Comparison of ENCODE assay signal across 1 cellular context in the genomic region with DNA sequence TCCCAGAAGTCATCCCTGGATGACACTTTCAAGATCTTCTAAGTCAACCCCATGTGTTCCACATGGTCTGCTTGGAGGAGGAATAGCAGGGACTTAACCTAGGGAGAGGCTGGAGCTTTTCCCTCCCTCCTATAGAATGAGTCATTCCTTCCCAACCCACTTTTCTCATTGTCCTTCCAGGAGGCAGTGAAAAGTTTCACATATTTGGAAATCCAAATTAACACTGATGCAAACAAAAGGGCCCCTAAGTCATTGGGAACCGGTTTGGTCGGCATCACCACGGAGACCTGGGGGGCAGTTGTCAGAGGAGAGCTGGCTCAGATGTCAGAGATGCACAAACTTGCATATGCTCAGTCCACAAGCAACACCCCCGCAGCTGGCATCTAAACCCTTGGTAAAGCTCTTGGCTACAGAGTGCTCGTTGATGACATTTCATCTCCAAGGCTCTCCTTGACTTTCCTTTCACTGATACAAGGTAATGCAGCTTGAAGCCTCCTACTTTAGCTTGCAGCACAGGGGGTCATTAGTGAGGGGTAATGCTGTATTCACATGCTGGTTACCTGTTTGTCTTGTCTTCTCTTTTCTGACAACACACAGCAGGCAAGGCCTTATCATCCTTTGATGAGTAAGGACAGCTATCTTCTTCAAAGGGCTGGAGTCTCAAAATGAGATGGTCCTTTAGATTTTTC.
TF ChIP-seq lines count a peak whose summit lies in the region.

No MANE protein-coding gene starts in this region.

TF ChIP-seq in GM23338, 12 proteins besides CTCF, POLR2A, EP300 and RAD21 (continued from another document):
- TF ChIP-seq, protein P1, sequence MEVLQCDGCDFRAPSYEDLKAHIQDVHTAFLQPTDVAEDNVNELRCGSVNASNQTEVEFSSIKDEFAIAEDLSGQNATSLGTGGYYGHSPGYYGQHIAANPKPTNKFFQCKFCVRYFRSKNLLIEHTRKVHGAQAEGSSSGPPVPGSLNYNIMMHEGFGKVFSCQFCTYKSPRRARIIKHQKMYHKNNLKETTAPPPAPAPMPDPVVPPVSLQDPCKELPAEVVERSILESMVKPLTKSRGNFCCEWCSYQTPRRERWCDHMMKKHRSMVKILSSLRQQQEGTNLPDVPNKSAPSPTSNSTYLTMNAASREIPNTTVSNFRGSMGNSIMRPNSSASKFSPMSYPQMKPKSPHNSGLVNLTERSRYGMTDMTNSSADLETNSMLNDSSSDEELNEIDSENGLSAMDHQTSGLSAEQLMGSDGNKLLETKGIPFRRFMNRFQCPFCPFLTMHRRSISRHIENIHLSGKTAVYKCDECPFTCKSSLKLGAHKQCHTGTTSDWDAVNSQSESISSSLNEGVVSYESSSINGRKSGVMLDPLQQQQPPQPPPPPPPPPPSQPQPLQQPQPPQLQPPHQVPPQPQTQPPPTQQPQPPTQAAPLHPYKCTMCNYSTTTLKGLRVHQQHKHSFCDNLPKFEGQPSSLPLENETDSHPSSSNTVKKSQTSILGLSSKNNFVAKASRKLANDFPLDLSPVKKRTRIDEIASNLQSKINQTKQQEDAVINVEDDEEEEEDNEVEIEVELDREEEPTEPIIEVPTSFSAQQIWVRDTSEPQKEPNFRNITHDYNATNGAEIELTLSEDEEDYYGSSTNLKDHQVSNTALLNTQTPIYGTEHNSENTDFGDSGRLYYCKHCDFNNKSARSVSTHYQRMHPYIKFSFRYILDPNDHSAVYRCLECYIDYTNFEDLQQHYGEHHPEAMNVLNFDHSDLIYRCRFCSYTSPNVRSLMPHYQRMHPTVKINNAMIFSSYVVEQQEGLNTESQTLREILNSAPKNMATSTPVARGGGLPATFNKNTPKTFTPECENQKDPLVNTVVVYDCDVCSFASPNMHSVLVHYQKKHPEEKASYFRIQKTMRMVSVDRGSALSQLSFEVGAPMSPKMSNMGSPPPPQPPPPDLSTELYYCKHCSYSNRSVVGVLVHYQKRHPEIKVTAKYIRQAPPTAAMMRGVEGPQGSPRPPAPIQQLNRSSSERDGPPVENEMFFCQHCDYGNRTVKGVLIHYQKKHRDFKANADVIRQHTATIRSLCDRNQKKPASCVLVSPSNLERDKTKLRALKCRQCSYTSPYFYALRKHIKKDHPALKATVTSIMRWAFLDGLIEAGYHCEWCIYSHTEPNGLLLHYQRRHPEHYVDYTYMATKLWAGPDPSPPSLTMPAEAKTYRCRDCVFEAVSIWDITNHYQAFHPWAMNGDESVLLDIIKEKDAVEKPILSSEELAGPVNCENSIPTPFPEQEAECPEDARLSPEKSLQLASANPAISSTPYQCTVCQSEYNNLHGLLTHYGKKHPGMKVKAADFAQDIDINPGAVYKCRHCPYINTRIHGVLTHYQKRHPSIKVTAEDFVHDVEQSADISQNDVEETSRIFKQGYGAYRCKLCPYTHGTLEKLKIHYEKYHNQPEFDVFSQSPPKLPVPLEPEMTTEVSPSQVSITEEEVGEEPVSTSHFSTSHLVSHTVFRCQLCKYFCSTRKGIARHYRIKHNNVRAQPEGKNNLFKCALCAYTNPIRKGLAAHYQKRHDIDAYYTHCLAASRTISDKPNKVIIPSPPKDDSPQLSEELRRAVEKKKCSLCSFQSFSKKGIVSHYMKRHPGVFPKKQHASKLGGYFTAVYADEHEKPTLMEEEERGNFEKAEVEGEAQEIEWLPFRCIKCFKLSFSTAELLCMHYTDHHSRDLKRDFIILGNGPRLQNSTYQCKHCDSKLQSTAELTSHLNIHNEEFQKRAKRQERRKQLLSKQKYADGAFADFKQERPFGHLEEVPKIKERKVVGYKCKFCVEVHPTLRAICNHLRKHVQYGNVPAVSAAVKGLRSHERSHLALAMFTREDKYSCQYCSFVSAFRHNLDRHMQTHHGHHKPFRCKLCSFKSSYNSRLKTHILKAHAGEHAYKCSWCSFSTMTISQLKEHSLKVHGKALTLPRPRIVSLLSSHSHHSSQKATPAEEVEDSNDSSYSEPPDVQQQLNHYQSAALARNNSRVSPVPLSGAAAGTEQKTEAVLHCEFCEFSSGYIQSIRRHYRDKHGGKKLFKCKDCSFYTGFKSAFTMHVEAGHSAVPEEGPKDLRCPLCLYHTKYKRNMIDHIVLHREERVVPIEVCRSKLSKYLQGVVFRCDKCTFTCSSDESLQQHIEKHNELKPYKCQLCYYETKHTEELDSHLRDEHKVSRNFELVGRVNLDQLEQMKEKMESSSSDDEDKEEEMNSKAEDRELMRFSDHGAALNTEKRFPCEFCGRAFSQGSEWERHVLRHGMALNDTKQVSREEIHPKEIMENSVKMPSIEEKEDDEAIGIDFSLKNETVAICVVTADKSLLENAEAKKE (CRISPR knock-in tag; IDR thresholded peaks at IDR 0.05), result peak; percentile 13; the same call in 1 of the 2 replicates
